Comparison of ENCODE assay signal across 8 cellular contexts in the genomic region with DNA sequence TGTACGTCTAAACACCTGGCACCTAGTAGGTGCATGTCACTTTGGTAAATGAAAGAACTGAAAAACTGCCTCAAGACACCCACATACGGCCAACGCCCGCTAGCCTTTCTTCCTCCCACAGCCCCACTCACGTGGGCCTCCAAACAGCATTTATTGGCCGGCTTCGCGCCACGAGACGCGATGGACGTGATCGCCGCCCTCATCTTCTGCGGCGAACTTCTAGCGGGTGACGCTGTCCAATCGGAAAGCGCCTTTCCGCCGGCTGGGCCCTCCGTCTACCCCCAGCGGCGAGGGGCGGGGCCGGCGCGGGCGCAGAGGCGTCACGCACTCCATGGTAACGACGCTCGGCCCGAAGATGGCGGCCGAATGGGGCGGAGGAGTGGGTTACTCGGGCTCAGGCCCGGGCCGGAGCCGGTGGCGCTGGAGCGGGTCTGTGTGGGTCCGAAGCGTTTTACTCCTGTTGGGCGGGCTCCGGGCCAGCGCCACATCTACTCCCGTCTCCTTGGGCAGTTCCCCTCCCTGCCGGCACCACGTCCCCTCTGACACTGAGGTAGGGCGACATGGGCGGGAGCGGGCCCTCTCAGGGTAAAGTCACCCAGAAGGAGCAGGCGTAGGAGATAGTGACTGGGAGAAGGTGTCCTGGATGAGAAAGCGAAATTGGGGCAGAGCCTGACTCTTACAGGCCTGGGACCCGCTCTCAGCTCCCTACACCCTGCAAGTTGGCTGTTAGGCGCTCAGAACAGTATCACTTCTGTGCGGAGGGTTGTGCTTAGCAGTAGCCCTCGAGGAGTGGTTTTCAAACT. TPM values are rescaled to one million over a fixed set of nuclear protein-coding genes. Genes with fewer than 3 reads are reported as not detected.
DNase-seq lines count a peak whose midpoint lies in the region; ATAC-seq and TF ChIP-seq lines count a peak whose summit lies in the region.

A gene with protein sequence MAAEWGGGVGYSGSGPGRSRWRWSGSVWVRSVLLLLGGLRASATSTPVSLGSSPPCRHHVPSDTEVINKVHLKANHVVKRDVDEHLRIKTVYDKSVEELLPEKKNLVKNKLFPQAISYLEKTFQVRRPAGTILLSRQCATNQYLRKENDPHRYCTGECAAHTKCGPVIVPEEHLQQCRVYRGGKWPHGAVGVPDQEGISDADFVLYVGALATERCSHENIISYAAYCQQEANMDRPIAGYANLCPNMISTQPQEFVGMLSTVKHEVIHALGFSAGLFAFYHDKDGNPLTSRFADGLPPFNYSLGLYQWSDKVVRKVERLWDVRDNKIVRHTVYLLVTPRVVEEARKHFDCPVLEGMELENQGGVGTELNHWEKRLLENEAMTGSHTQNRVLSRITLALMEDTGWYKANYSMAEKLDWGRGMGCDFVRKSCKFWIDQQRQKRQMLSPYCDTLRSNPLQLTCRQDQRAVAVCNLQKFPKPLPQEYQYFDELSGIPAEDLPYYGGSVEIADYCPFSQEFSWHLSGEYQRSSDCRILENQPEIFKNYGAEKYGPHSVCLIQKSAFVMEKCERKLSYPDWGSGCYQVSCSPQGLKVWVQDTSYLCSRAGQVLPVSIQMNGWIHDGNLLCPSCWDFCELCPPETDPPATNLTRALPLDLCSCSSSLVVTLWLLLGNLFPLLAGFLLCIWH (plus strand): TSS at position 327 of the 803 bp plus-strand sequence. CDS start 29 bp downstream, at position 356.

- peaks cover 0 to 31% (median 16%) of the 10 kb centered on the region in 9 donors for H3K36me3 ChIP-seq in heart right ventricle
- peaks cover 17% of the 10 kb centered on the region for H3K36me3 ChIP-seq in upper lobe of right lung

- no peaks in the 10 kb centered on the region for H3K27me3 Mint-ChIP-seq in T-cell

- H3K27ac Mint-ChIP-seq in T-cell: peak within 1 kb of the TSS; percentile 96 to 97

- TF ChIP-seq CTCF in GM13977 (IDR thresholded peaks at IDR 0.05; ENCODE audit: extremely low read depth, insufficient read depth, missing control alignments): no peak
- TF ChIP-seq CTCF in heart right ventricle (IDR thresholded peaks at IDR 0.05): no peak
- peak; percentile 9 for TF ChIP-seq CTCF in upper lobe of right lung (IDR thresholded peaks at IDR 0.05)

- CTCF ChIA-PET in T-cell (lab: Charles Lee): no interaction called here

- intact Hi-C loops in heart right ventricle (cut with DNase I) (loop anchor here in 1 of 10 donors (1.0 kb wide), 1 partner anchor 9 kb away; no protein-coding TSS in a partner anchor), posterior vena cava (cut with DNase I) (no loop called here), upper lobe of right lung (cut with DNase I) (no loop called here)

- no peaks in the 10 kb centered on the region for H3K9me3 Mint-ChIP-seq in T-cell

- peak; percentile 92 for DNase-seq in GM13977 (ENCODE audit: low spot score)
- DNase-seq in NCI-H146 (lab: John Stamatoyannopoulos, UW): peak; percentile 97
- DNase-seq in T-cell: peak; percentile 81 to 98 (median 94)
- peak; percentile 94 for DNase-seq in amniotic epithelial cell (ENCODE audit: low read depth)
- DNase-seq in heart right ventricle: peak; percentile 96
- peak; percentile 99 for DNase-seq in posterior vena cava (ENCODE audit: low spot score)
- peak; percentile 98 for DNase-seq in upper lobe of right lung

- peak within 1 kb of the TSS; percentile 48 to 91 (median 80) for H3K4me3 ChIP-seq in heart right ventricle
- peak within 1 kb of the TSS; percentile 67 for H3K4me3 ChIP-seq in upper lobe of right lung

- peaks cover 29% of the 10 kb centered on the region for H3K36me3 Mint-ChIP-seq in T-cell

- ATAC-seq in HG02870 (IDR thresholded peaks at IDR 0.05; ENCODE audit: unreplicated experiment): peak; percentile 96
- peak; percentile 92 to 97 (median 95) for ATAC-seq in T-cell (replicated peaks in 1 of 4)
- peak; percentile 98 to 99 (median 99) for ATAC-seq in heart right ventricle
- ATAC-seq in upper lobe of right lung: peak; percentile 98

- WGBS in heart right ventricle, 2 donors: 0% methylated on average over 62 of the region's 62 CpGs

- in situ Hi-C loops in GM13977 (cut with MboI; ENCODE audit: low pct_unique_long_range_greater_than_20kb, low sequenced_read_pairs, unreplicated experiment): no loop called here

- H3K4me3 Mint-ChIP-seq in T-cell: peak within 1 kb of the TSS; percentile 86 to 91 (median 87)

- H3K4me1 Mint-ChIP-seq in T-cell: peaks cover 58 to 65% (median 62%) of the 10 kb centered on the region in 3 donors

- H3K27me3 ChIP-seq in heart right ventricle: no peaks in the 10 kb centered on the region
- H3K27me3 ChIP-seq in upper lobe of right lung: no peaks in the 10 kb centered on the region

- H3K9me3 ChIP-seq in heart right ventricle (no peaks in the 10 kb centered on the region), upper lobe of right lung (no peaks in the 10 kb centered on the region)

- H3K27ac ChIP-seq in heart right ventricle: peak within 1 kb of the TSS in 9 of 10 donors; percentile 61 to 90 (median 80)
- peak within 1 kb of the TSS; percentile 73 for H3K27ac ChIP-seq in upper lobe of right lung

- H3K4me1 ChIP-seq in heart right ventricle: peaks cover 0 to 63% (median 28%) of the 10 kb centered on the region in 9 donors
- peaks cover 40% of the 10 kb centered on the region for H3K4me1 ChIP-seq in upper lobe of right lung

- POLR2A ChIA-PET in T-cell (lab: Charles Lee): no interaction called here

RNA-seq across cellular contexts. Expression of the gene that starts here (rescaled TPM):
- total RNA-seq in T-cell (1 to 10 TPM; 3.7 to 8.2 (median 5.5) TPM), heart right ventricle (10 to 100 TPM in 7 of 10 donors, 1 to 10 TPM in 3; 8.7 to 15.2 (median 11.0) TPM), posterior vena cava (1 to 10 TPM; 6.5 to 7.3 TPM), upper lobe of right lung (7.3 TPM)
- polyA plus RNA-seq in heart right ventricle: 1 to 10 TPM; 2.0 to 3.1 TPM

Comparison
In these comparisons a context has a peak if more than half of its experiments do, and no peak if none do; other contexts are left out.
1. Peak in every context shown above with its lines: DNase-seq, ATAC-seq, H3K4me3 ChIP-seq and H3K27ac ChIP-seq.